22 cellular contexts compared by ENCODE assay signal in genomic region chr11:85751738-85752137, GRCh38. TPM values are rescaled to one million over a fixed set of nuclear protein-coding genes. Genes with fewer than 3 reads are reported as not detected.
DNase-seq lines count a peak whose midpoint lies in the region; ATAC-seq, FAIRE-seq and TF ChIP-seq lines count a peak whose summit lies in the region.
"Had no signal": no experiment of that assay in that cellular context is flagged by ENCODE, and none has a peak within 500 bp of the region (broad histone marks: within the 10 kb centered on the region; RNA-seq: fewer than 3 reads in every experiment).

No MANE protein-coding gene starts in this region.

- no peak overlapping the region for H2BK120ac ChIP-seq in mesenchymal stem cell (ENCODE audit: low read depth, low read length)

- CTCF ChIA-PET in CD8-positive, alpha-beta T cell (lab: Charles Lee) = interaction anchor here (0.8 to 1.7 kb wide), 3 partner anchors 57 to 103 kb away, joined by 4 to 5 read pairs (median 5); partner anchors contain the start of gene CCDC83

- peak overlapping the region; percentile 95 for H3K27ac Mint-ChIP-seq in CD8-positive, alpha-beta T cell
- peak overlapping the region; percentile 98 for H3K27ac Mint-ChIP-seq in activated T-helper 1 cell treated with anti-CD3 and anti-CD28 coated beads, Interleukin-12 subunit alpha, Interleukin-12 subunit beta, Interleukin-2, Interleukin-4 antibody, amounts not matched to agents 30 ng/mL and 10 ng/mL and 1 ng/mL, durations not matched to agents 14 hours and 24 hours and 36 hours
- H3K27ac Mint-ChIP-seq: naive B cell had no signal

- no peak overlapping the region for H2BK12ac ChIP-seq in mesenchymal stem cell (ENCODE audit: low read length in 2 of 2)

- no peak for TF ChIP-seq POLR2A in GM12892 (IDR thresholded peaks at IDR 0.05; ENCODE audit: low read depth, low read length)

- no peak for TF ChIP-seq CTCF in CD8-positive, alpha-beta T cell (IDR thresholded peaks at IDR 0.05)
- TF ChIP-seq CTCF in MM.1S (IDR thresholded peaks at IDR 0.05; ENCODE audit: low read length) = no peak

- no peak overlapping the region for H2BK5ac ChIP-seq in mesenchymal stem cell (ENCODE audit: low read depth, low read length, poor library complexity, severe bottlenecking)

- H3K36me3 ChIP-seq in CD8-positive, alpha-beta T cell (ENCODE audit: insufficient read depth, low read length) = no peaks in the 10 kb centered on the region
- H3K36me3 ChIP-seq in mesenchymal stem cell (ENCODE audit: control insufficient read depth in 1 of 2, insufficient read depth in 2 of 2, low read depth in 1 of 2, low read length in 2 of 2) (no peaks in the 10 kb centered on the region), MM.1S (replicated peaks; ENCODE audit: insufficient read depth, low read length) (no peaks in the 10 kb centered on the region)
- H3K36me3 ChIP-seq: esophagus squamous epithelium, tibial nerve had no signal

- H3K4me1 Mint-ChIP-seq in CD8-positive, alpha-beta T cell (ENCODE audit: low read depth) = peaks cover 87% of the 10 kb centered on the region
- H3K4me1 Mint-ChIP-seq in activated T-helper 1 cell treated with anti-CD3 and anti-CD28 coated beads, Interleukin-12 subunit alpha, Interleukin-12 subunit beta, Interleukin-2, Interleukin-4 antibody, amounts not matched to agents 30 ng/mL and 10 ng/mL and 1 ng/mL, durations not matched to agents 14 hours and 24 hours and 36 hours (ENCODE audit: low read depth) = peaks cover 96% of the 10 kb centered on the region

- H3K4me2 ChIP-seq in mesenchymal stem cell (ENCODE audit: low read length, poor library complexity, severe bottlenecking) = no peak overlapping the region
- H3K4me2 ChIP-seq in MM.1S (ENCODE audit: low read depth, low read length) = no peak overlapping the region

- H3K4ac ChIP-seq in mesenchymal stem cell (ENCODE audit: low read depth in 1 of 2, low read length in 2 of 2) = no peak overlapping the region

- no peak overlapping the region for H2BK15ac ChIP-seq in mesenchymal stem cell (ENCODE audit: low read depth, poor library complexity, severe bottlenecking)

- 100% methylated on average over 1 of the region's 1 CpG for WGBS in mesenchymal stem cell

- DNase-seq in DMS79 treated with DMSO at 0.1 percent for 48 hours (lab: John Stamatoyannopoulos, UW) (peak; percentile 6), DMS79 (lab: John Stamatoyannopoulos, UW) (no peak), mesenchymal stem cell (no peak), GM12892 (ENCODE audit: insufficient read length) (no peak), MM.1S (no peak)
- no peak for DNase-seq in CD8-positive, alpha-beta T cell
- no peak for DNase-seq in activated T-helper 1 cell treated with anti-CD3 and anti-CD28 coated beads, Interleukin-12 subunit alpha, Interleukin-12 subunit beta, Interleukin-2, Interleukin-4 antibody, amounts not matched to agents 30 ng/mL and 10 ng/mL and 1 ng/mL, durations not matched to agents 14 hours and 24 hours and 36 hours (ENCODE audit: low spot score)
- DNase-seq: activated CD8-positive, alpha-beta memory T cell treated with anti-CD3 and anti-CD28 coated beads for 24 hours; dorsolateral prefrontal cortex; esophagus squamous epithelium; heart right ventricle; naive B cell; NCI-H1436; NCI-H2171 treated with DMSO at 0.1 percent for 48 hours had no signal

- H3K9me3 Mint-ChIP-seq in CD8-positive, alpha-beta T cell = no peaks in the 10 kb centered on the region
- H3K9me3 Mint-ChIP-seq in activated T-helper 1 cell treated with anti-CD3 and anti-CD28 coated beads, Interleukin-12 subunit alpha, Interleukin-12 subunit beta, Interleukin-2, Interleukin-4 antibody, amounts not matched to agents 30 ng/mL and 10 ng/mL and 1 ng/mL, durations not matched to agents 14 hours and 24 hours and 36 hours = peaks cover 8% of the 10 kb centered on the region
- H3K9me3 Mint-ChIP-seq: CD14-positive monocyte, naive B cell had no signal

- no peak overlapping the region for H4K8ac ChIP-seq in mesenchymal stem cell (ENCODE audit: low read length)

- no peaks in the 10 kb centered on the region for H3K9me3 ChIP-seq in CD8-positive, alpha-beta T cell (ENCODE audit: low read length)
- H3K9me3 ChIP-seq in mesenchymal stem cell (ENCODE audit: control insufficient read depth, low read length) = no peaks in the 10 kb centered on the region
- H3K9me3 ChIP-seq in MM.1S (replicated peaks; ENCODE audit: insufficient read depth, low read length) = no peaks in the 10 kb centered on the region
- H3K9me3 ChIP-seq: esophagus squamous epithelium, heart right ventricle, tibial nerve had no signal

- no peak for FAIRE-seq in GM12892 (lab: Jason Lieb, UNC)
- FAIRE-seq: bronchial epithelial cell, islet of Langerhans, RCC 7860 had no signal

- H3F3A ChIP-seq in MM.1S (ENCODE audit: insufficient read depth, low read length) = no peaks in the 10 kb centered on the region

- H3K36me3 Mint-ChIP-seq in CD8-positive, alpha-beta T cell = peaks cover 8% of the 10 kb centered on the region
- H3K36me3 Mint-ChIP-seq in activated T-helper 1 cell treated with anti-CD3 and anti-CD28 coated beads, Interleukin-12 subunit alpha, Interleukin-12 subunit beta, Interleukin-2, Interleukin-4 antibody, amounts not matched to agents 30 ng/mL and 10 ng/mL and 1 ng/mL, durations not matched to agents 14 hours and 24 hours and 36 hours (ENCODE audit: low read depth) = peaks cover 49% of the 10 kb centered on the region
- H3K36me3 Mint-ChIP-seq: CD14-positive monocyte, naive B cell had no signal

- peaks cover 72% of the 10 kb centered on the region for H3K4me1 ChIP-seq in CD8-positive, alpha-beta T cell (ENCODE audit: insufficient read depth, low read length)
- H3K4me1 ChIP-seq in mesenchymal stem cell (ENCODE audit: control insufficient read depth, insufficient read depth, low read depth, low read length) (peaks cover 5% of the 10 kb centered on the region), MM.1S (ENCODE audit: low read length) (no peaks in the 10 kb centered on the region)

- no peak overlapping the region for H3K18ac ChIP-seq in mesenchymal stem cell (ENCODE audit: low read depth in 1 of 2, low read length in 2 of 2)

- POLR2A ChIA-PET in CD8-positive, alpha-beta T cell (lab: Charles Lee) = interaction anchor here (1.1 to 2.2 kb wide), 5 partner anchors 22 to 87 kb away, joined by 3 to 10 read pairs (median 4); partner anchors contain the start of gene CREBZF

- H3K23ac ChIP-seq in mesenchymal stem cell (ENCODE audit: low read length in 2 of 2) = no peak overlapping the region

- no peak for ATAC-seq in CD8-positive, alpha-beta T cell
- ATAC-seq in GM21447 (IDR thresholded peaks at IDR 0.05; ENCODE audit: unreplicated experiment) = no peak

- H3K9me2 ChIP-seq in MM.1S (replicated peaks; ENCODE audit: insufficient read depth, low read length) = no peaks in the 10 kb centered on the region

- H3K27me3 ChIP-seq in CD8-positive, alpha-beta T cell (ENCODE audit: insufficient read depth, low read length) = no peaks in the 10 kb centered on the region
- no peaks in the 10 kb centered on the region for H3K27me3 ChIP-seq in mesenchymal stem cell (ENCODE audit: control insufficient read depth in 1 of 2, insufficient read depth in 1 of 2, low read length in 2 of 2)
- no peaks in the 10 kb centered on the region for H3K27me3 ChIP-seq in MM.1S (replicated peaks; ENCODE audit: insufficient read depth, low read length)
- H3K27me3 ChIP-seq: dorsolateral prefrontal cortex, esophagus squamous epithelium, heart right ventricle, tibial nerve had no signal

- H3K9ac ChIP-seq in mesenchymal stem cell (ENCODE audit: low read length) (no peak overlapping the region), MM.1S (ENCODE audit: low read length) (no peak overlapping the region)

- H4K20me1 ChIP-seq in MM.1S (ENCODE audit: insufficient read depth, low read length) = no peaks in the 10 kb centered on the region

- H3K79me2 ChIP-seq in MM.1S (ENCODE audit: low read length) = no peaks in the 10 kb centered on the region

- H3K14ac ChIP-seq in mesenchymal stem cell (ENCODE audit: low read length in 2 of 2) = no peak overlapping the region

- peak overlapping the region; percentile 12 for H3K4me3 ChIP-seq in CD8-positive, alpha-beta T cell (ENCODE audit: low read depth, low read length)
- H3K4me3 ChIP-seq in mesenchymal stem cell (ENCODE audit: insufficient read depth in 1 of 2, low read depth in 1 of 2, low read length in 2 of 2) = no peak overlapping the region
- H3K4me3 ChIP-seq in MM.1S (ENCODE audit: low read length) = no peak overlapping the region
- H3K4me3 ChIP-seq: dorsolateral prefrontal cortex, esophagus squamous epithelium, heart right ventricle, lung, tibial nerve had no signal

- H3K27ac ChIP-seq in CD8-positive, alpha-beta T cell (ENCODE audit: low read depth, low read length) = no peak overlapping the region
- H3K27ac ChIP-seq in mesenchymal stem cell (ENCODE audit: low read length, poor library complexity, severe bottlenecking) (no peak overlapping the region), MM.1S (ENCODE audit: low read length) (no peak overlapping the region)
- H3K27ac ChIP-seq: 22Rv1, dorsolateral prefrontal cortex, tibial nerve had no signal

- H3K4me3 Mint-ChIP-seq in CD8-positive, alpha-beta T cell = peak overlapping the region; percentile 74
- H3K4me3 Mint-ChIP-seq in activated T-helper 1 cell treated with anti-CD3 and anti-CD28 coated beads, Interleukin-12 subunit alpha, Interleukin-12 subunit beta, Interleukin-2, Interleukin-4 antibody, amounts not matched to agents 30 ng/mL and 10 ng/mL and 1 ng/mL, durations not matched to agents 14 hours and 24 hours and 36 hours = peak overlapping the region; percentile 73
- H3K4me3 Mint-ChIP-seq: CD14-positive monocyte had no signal

- H2AFZ ChIP-seq in mesenchymal stem cell (ENCODE audit: low read depth, low read length) (no peak overlapping the region), MM.1S (ENCODE audit: low read length) (no peak overlapping the region)

- H4K91ac ChIP-seq in mesenchymal stem cell (ENCODE audit: low read length) = no peak overlapping the region

- intact Hi-C loops in CD8-positive, alpha-beta T cell (cut with DNase I, micrococcal nuclease) = loop anchor here (1.0 to 10.0 kb wide), 8 partner anchors 34 to 1283 kb away; partner anchors contain the start of genes CREBZF (in 2 of the 2), PICALM (in 2 of the 2), SYTL2 (in 1 of the 2) and TMEM126B (in 1 of the 2)
- intact Hi-C loops in activated T-helper 1 cell treated with anti-CD3 and anti-CD28 coated beads, Interleukin-12 subunit alpha, Interleukin-12 subunit beta, Interleukin-2, Interleukin-4 antibody, amounts not matched to agents 30 ng/mL and 10 ng/mL and 1 ng/mL, durations not matched to agents 14 hours and 24 hours and 36 hours (cut with micrococcal nuclease) = loop anchor here (1.0 to 10.0 kb wide), 12 partner anchors 35 to 1283 kb away; partner anchors contain the start of genes PICALM, PRSS23 and TMEM135

- no peaks in the 10 kb centered on the region for H3K27me3 Mint-ChIP-seq in CD8-positive, alpha-beta T cell (ENCODE audit: low read depth)
- peaks cover 4% of the 10 kb centered on the region for H3K27me3 Mint-ChIP-seq in activated T-helper 1 cell treated with anti-CD3 and anti-CD28 coated beads, Interleukin-12 subunit alpha, Interleukin-12 subunit beta, Interleukin-2, Interleukin-4 antibody, amounts not matched to agents 30 ng/mL and 10 ng/mL and 1 ng/mL, durations not matched to agents 14 hours and 24 hours and 36 hours (ENCODE audit: insufficient read depth)

- peak overlapping the region; percentile 20 for H2AK5ac ChIP-seq in mesenchymal stem cell (ENCODE audit: low read length, severe bottlenecking)

- H3K79me1 ChIP-seq in mesenchymal stem cell (replicated peaks; ENCODE audit: low read length, poor library complexity, severe bottlenecking) = no peaks in the 10 kb centered on the region

RNA-seq across cellular contexts. Expression of gene SYTL2, which starts 59.2 kb away (rescaled TPM):
- 10 to 100 TPM; 37.2 to 43.6 TPM for total RNA-seq in CD8-positive, alpha-beta T cell
- total RNA-seq in activated T-helper 1 cell treated with anti-CD3 and anti-CD28 coated beads, Interleukin-12 subunit alpha, Interleukin-12 subunit beta, Interleukin-2, Interleukin-4 antibody, amounts not matched to agents 30 ng/mL and 10 ng/mL and 1 ng/mL, durations not matched to agents 14 hours and 24 hours and 36 hours = 37.1 and 38.7 TPM in 2 replicates
- polyA plus RNA-seq in mesenchymal stem cell (2013, experiment 1 of 2) = 2.3 TPM
- 2.1 TPM for polyA plus RNA-seq in mesenchymal stem cell (2013, experiment 2 of 2)
- 0.49 TPM for polyA plus RNA-seq in GM12892 (2012; ENCODE audit: missing spikeins)
